8 cellular contexts compared by ENCODE assay signal in the genomic region with DNA sequence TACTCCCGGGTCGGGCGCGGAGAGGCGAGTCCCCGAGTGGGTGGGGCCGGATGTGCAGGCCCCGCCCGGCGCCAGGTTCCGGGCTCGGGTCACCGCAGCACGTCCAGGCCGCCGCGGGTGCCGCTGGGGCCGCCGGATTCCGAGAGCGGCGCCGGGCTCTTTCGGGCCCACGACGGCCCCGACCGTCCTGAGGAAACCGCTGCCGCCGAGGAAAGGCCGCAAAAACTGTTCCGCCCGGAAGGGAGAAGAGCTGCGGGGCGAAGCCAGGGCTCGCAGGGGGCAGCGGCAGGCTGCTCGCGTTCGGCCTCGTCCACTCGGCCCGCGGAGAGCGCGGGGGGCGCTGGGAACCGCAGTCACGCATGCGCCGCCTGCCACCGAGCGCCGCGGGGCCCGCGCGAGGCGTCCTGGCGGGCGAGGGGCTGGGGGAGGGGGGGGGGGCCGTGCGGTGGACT. TPM values are rescaled to one million over a fixed set of nuclear protein-coding genes. Genes with fewer than 3 reads are reported as not detected.
DNase-seq lines count a peak whose midpoint lies in the region; ATAC-seq and TF ChIP-seq lines count a peak whose summit lies in the region.

Gene ZKSCAN2, minus strand, starts transcription at position 342 of the 452 bp plus-strand sequence. CDS start 718 bp downstream, outside the sequence.

- intact Hi-C loops in lower lobe of right lung (cut with DNase I): no loop called here

- H3K4me1 ChIP-seq in duodenal mucosa (ENCODE audit: control insufficient read depth in 1 of 2, insufficient read depth in 2 of 2, low read length in 2 of 2) (peaks cover 18 to 28% of the 10 kb centered on the region in 2 donors), lower lobe of right lung (peaks cover 29% of the 10 kb centered on the region)

- H3K27me3 ChIP-seq in duodenal mucosa (ENCODE audit: control insufficient read depth in 1 of 2, insufficient read depth in 2 of 2, low read length in 2 of 2) (no peaks in the 10 kb centered on the region), lower lobe of right lung (ENCODE audit: low read depth) (no peaks in the 10 kb centered on the region)

- H3K9ac ChIP-seq in duodenal mucosa (ENCODE audit: low read depth in 1 of 2, low read length in 2 of 2): peak within 1 kb of the TSS; percentile 80 to 87

- POLR2A ChIA-PET in activated CD4-positive, alpha-beta memory T cell treated with anti-CD3 and anti-CD28 coated beads, Interleukin-2, amount 10 ng/mL, durations not matched to agents 7 days and 5 days (lab: Charles Lee): interaction anchor here (2.1 to 3.0 kb wide), 2 partner anchors 146 to 209 kb away, joined by 16 to 19 read pairs; partner anchors contain the start of gene LCMT1

- peak; percentile 92 for TF ChIP-seq POLR2A in GM18951 (IDR thresholded peaks at IDR 0.05; ENCODE audit: extremely low read depth, insufficient read depth, insufficient read length)

- TF ChIP-seq CTCF in lower lobe of right lung (IDR thresholded peaks at IDR 0.05): no peak

- ATAC-seq in HG03159 (IDR thresholded peaks at IDR 0.05; ENCODE audit: unreplicated experiment) (peak; percentile 74), lower lobe of right lung (peak; percentile 98)

- DNase-seq in Ammon's horn (ENCODE audit: low spot score) (peak; percentile 85), NCI-H526 treated with DMSO at 0.1 percent for 48 hours (lab: John Stamatoyannopoulos, UW) (peak; percentile 78), lower lobe of right lung (peak; percentile 94)
- peak; percentile 90 for DNase-seq in activated CD4-positive, alpha-beta memory T cell treated with anti-CD3 and anti-CD28 coated beads, Interleukin-2, amount 10 ng/mL, durations not matched to agents 7 days and 5 days
- DNase-seq in stimulated activated CD4-positive, alpha-beta T cell treated with anti-CD3 and anti-CD28 coated beads, TNF-alpha, amount 100 ng/mL, for 1 hour (ENCODE audit: low read depth in 3 of 3, low spot score in 1 of 3): peak; percentile 48 to 69 (median 50)

- peaks cover 65% of the 10 kb centered on the region for H3K4me1 Mint-ChIP-seq in activated CD4-positive, alpha-beta memory T cell treated with anti-CD3 and anti-CD28 coated beads, Interleukin-2, amount 10 ng/mL, durations not matched to agents 7 days and 5 days

- H3K4me3 Mint-ChIP-seq in activated CD4-positive, alpha-beta memory T cell treated with anti-CD3 and anti-CD28 coated beads, Interleukin-2, amount 10 ng/mL, durations not matched to agents 7 days and 5 days: peak within 1 kb of the TSS; percentile 90

- CTCF ChIA-PET in activated CD4-positive, alpha-beta memory T cell treated with anti-CD3 and anti-CD28 coated beads, Interleukin-2, amount 10 ng/mL, durations not matched to agents 7 days and 5 days (lab: Charles Lee): interaction anchor here (1.2 kb wide), 1 partner anchor 24 kb away, joined by 5 read pairs; no protein-coding TSS in a partner anchor

- peak within 1 kb of the TSS; percentile 82 to 87 for H3K4me3 ChIP-seq in duodenal mucosa (ENCODE audit: low read depth in 1 of 2, low read length in 2 of 2)
- H3K4me3 ChIP-seq in lower lobe of right lung: peak within 1 kb of the TSS; percentile 79

- H3K36me3 ChIP-seq in duodenal mucosa (ENCODE audit: control insufficient read depth in 1 of 2, insufficient read depth in 2 of 2, low read length in 2 of 2): peaks cover 6 to 10% of the 10 kb centered on the region in 2 donors
- peaks cover 25% of the 10 kb centered on the region for H3K36me3 ChIP-seq in lower lobe of right lung

- no peaks in the 10 kb centered on the region for H3K27me3 Mint-ChIP-seq in activated CD4-positive, alpha-beta memory T cell treated with anti-CD3 and anti-CD28 coated beads, Interleukin-2, amount 10 ng/mL, durations not matched to agents 7 days and 5 days

- H3K27ac ChIP-seq in duodenal mucosa (ENCODE audit: low read depth, low read length) (peak within 1 kb of the TSS; percentile 98), lower lobe of right lung (peak within 1 kb of the TSS; percentile 98)

- in situ Hi-C loops in GM18951 (cut with MboI; ENCODE audit: low sequenced_read_pairs, unreplicated experiment): no loop called here

- H3K9me3 Mint-ChIP-seq in activated CD4-positive, alpha-beta memory T cell treated with anti-CD3 and anti-CD28 coated beads, Interleukin-2, amount 10 ng/mL, durations not matched to agents 7 days and 5 days: no peaks in the 10 kb centered on the region

- H3K9me3 ChIP-seq in duodenal mucosa (ENCODE audit: control insufficient read depth in 1 of 2, low read length in 2 of 2) (no peaks in the 10 kb centered on the region), lower lobe of right lung (no peaks in the 10 kb centered on the region)

- peak within 1 kb of the TSS; percentile 93 for H3K27ac Mint-ChIP-seq in activated CD4-positive, alpha-beta memory T cell treated with anti-CD3 and anti-CD28 coated beads, Interleukin-2, amount 10 ng/mL, durations not matched to agents 7 days and 5 days

- peaks cover 37% of the 10 kb centered on the region for H3K36me3 Mint-ChIP-seq in activated CD4-positive, alpha-beta memory T cell treated with anti-CD3 and anti-CD28 coated beads, Interleukin-2, amount 10 ng/mL, durations not matched to agents 7 days and 5 days (ENCODE audit: low read depth)

RNA-seq across cellular contexts. Expression of gene ZKSCAN2, which starts in this region (rescaled TPM):
- 1 to 10 TPM; 4.1 to 4.3 TPM for total RNA-seq in activated CD4-positive, alpha-beta memory T cell treated with anti-CD3 and anti-CD28 coated beads, Interleukin-2, amount 10 ng/mL, durations not matched to agents 7 days and 5 days
- total RNA-seq in lower lobe of right lung: 5.1 TPM

Comparison
In these comparisons a context has a peak if more than half of its experiments do, and no peak if none do; other contexts are left out.
1. Peak in every context shown above with its lines: DNase-seq, ATAC-seq, H3K4me3 ChIP-seq and H3K27ac ChIP-seq.